Comparison of ENCODE assay signal across 1 cellular context in genomic region chr17:13297198-13297597, GRCh38.
TF ChIP-seq lines count a peak whose summit lies in the region.

No MANE protein-coding gene starts in this region.

TF ChIP-seq in HepG2, 621 proteins besides CTCF, POLR2A, EP300 and RAD21 (continued from another document):
- no peak for TF ChIP-seq ZBTB33 (CRISPR knock-in tag; IDR thresholded peaks at IDR 0.05)
- no peak for TF ChIP-seq FOXA1 (IDR thresholded peaks at IDR 0.05)
- peak; percentile 49 for TF ChIP-seq FOXA1 (CRISPR knock-in tag; IDR thresholded peaks at IDR 0.05)
- peak; percentile 45 for TF ChIP-seq FOSL2 (CRISPR knock-in tag; IDR thresholded peaks at IDR 0.05)
- TF ChIP-seq GATAD2A (CRISPR knock-in tag; IDR thresholded peaks at IDR 0.05): peak; percentile 79
- TF ChIP-seq RXRA (CRISPR knock-in tag; IDR thresholded peaks at IDR 0.05): no peak
- no peak for TF ChIP-seq HNRNPK (IDR thresholded peaks at IDR 0.05; ENCODE audit: low read depth, low read length, poor library complexity, severe bottlenecking)
- no peak; the same call in 1 of the 2 replicates for TF ChIP-seq HOMEZ (CRISPR knock-in tag; IDR thresholded peaks at IDR 0.05; ENCODE audit: low read depth)
- peak; percentile 34; the same call in 1 of the 2 replicates for TF ChIP-seq PAXIP1 (CRISPR knock-in tag; conservative IDR thresholded peaks at IDR 0.05)
- no peak for TF ChIP-seq FOXP1 (IDR thresholded peaks at IDR 0.05)
- TF ChIP-seq FOXP1 (CRISPR knock-in tag; IDR thresholded peaks at IDR 0.05): 0 out of 2 replicates have a peak, but pooled peaks have one; percentile 23
- TF ChIP-seq BORCS8-MEF2B (CRISPR knock-in tag; IDR thresholded peaks at IDR 0.05): no peak
- peak; percentile 75 for TF ChIP-seq HHEX (CRISPR knock-in tag; IDR thresholded peaks at IDR 0.05)
- TF ChIP-seq ZNF350 (CRISPR knock-in tag; IDR thresholded peaks at IDR 0.05; ENCODE audit: borderline replicate concordance, low read depth): no peak
- peak; percentile 64 for TF ChIP-seq RARA (CRISPR knock-in tag; IDR thresholded peaks at IDR 0.05)
- TF ChIP-seq IKZF1 (IDR thresholded peaks at IDR 0.05): no peak
- no peak for TF ChIP-seq SMC3 (IDR thresholded peaks at IDR 0.05; ENCODE audit: low read length)
- TF ChIP-seq DDIT3 (CRISPR knock-in tag; IDR thresholded peaks at IDR 0.05): no peak
TF ChIP-seq in HepG2: peak in this region for 30.
